ENCODE assay signal across 8 cellular contexts in genomic region chr4:73740353-73740778, GRCh38. TPM values are rescaled to one million over a fixed set of nuclear protein-coding genes. Genes with fewer than 3 reads are reported as not detected.
DNase-seq lines count a peak whose midpoint lies in the region; ATAC-seq, FAIRE-seq and TF ChIP-seq lines count a peak whose summit lies in the region.

Gene CXCL8, plus strand, starts transcription at chr4:73740569. Its CDS starts 90 bp downstream, at chr4:73740659.

- no peaks in the 10 kb centered on the region for H3K36me3 ChIP-seq in lower lobe of right lung
- H3K36me3 ChIP-seq in esophagus squamous epithelium, result no peaks in the 10 kb centered on the region

- H3K9me3 ChIP-seq in lower lobe of right lung (no peaks in the 10 kb centered on the region), esophagus squamous epithelium (no peaks in the 10 kb centered on the region)

- H3K27me3 ChIP-seq in lower lobe of right lung (ENCODE audit: low read depth) (no peaks in the 10 kb centered on the region), esophagus squamous epithelium (no peaks in the 10 kb centered on the region)

- H3K4me3 ChIP-seq in lower lobe of right lung, result no peak within 1 kb of the TSS
- H3K4me3 ChIP-seq in esophagus squamous epithelium, result peak within 1 kb of the TSS in 1 of 4 donors; percentile 22

- FAIRE-seq in H54 (lab: Jason Lieb, UNC), result peak; percentile 95

- H3K27ac ChIP-seq in lower lobe of right lung, result no peak within 1 kb of the TSS
- H3K27ac ChIP-seq in esophagus squamous epithelium, result no peak within 1 kb of the TSS

- TF ChIP-seq CTCF in lower lobe of right lung (IDR thresholded peaks at IDR 0.05), result no peak
- TF ChIP-seq CTCF in esophagus squamous epithelium (IDR thresholded peaks at IDR 0.05), result no peak

- DNase-seq in AG08396 (ENCODE audit: low spot score) (peak; percentile 13), H54 (ENCODE audit: insufficient read length, low spot score) (peak; percentile 8), NCI-H748 (lab: John Stamatoyannopoulos, UW; ENCODE audit: unreplicated experiment) (peak; percentile 35), brain pericyte (ENCODE audit: low read depth, low spot score) (peak; percentile 66), lower lobe of right lung (peak; percentile 57), esophagus squamous epithelium (lab: John Stamatoyannopoulos, UW) (no peak)

- intact Hi-C loops in lower lobe of right lung (cut with DNase I), result no loop called here
- intact Hi-C loops in esophagus squamous epithelium (cut with DNase I), result no loop called here

- peak; percentile 83 to 89 for ATAC-seq in lower lobe of right lung
- no peak for ATAC-seq in GM21528 (IDR thresholded peaks at IDR 0.05; ENCODE audit: low FRiP score, unreplicated experiment)
- no peak for ATAC-seq in HG02852 (IDR thresholded peaks at IDR 0.05; ENCODE audit: unreplicated experiment)

- no peak for TF ChIP-seq POLR2A in H54 (IDR thresholded peaks at IDR 0.05; ENCODE audit: low read depth, low read length)
- TF ChIP-seq POLR2A in esophagus squamous epithelium (IDR thresholded peaks at IDR 0.05), result no peak

- peaks cover 24% of the 10 kb centered on the region for H3K4me1 ChIP-seq in lower lobe of right lung
- H3K4me1 ChIP-seq in esophagus squamous epithelium, result peaks cover 0 to 12% (median 0%) of the 10 kb centered on the region in 3 donors

- WGBS in esophagus squamous epithelium, 2 donors, result 4 to 12% methylated on average over 7 of the region's 7 CpGs

RNA-seq across cellular contexts. Expression of gene CXCL8, which starts in this region (rescaled TPM):
- total RNA-seq in lower lobe of right lung (6.2 TPM), esophagus squamous epithelium (10 to 100 TPM in 1 of 4 donors, 1 to 10 TPM in 1, under 1 TPM in 1, not detected in 1; 0.76 to 90.2 (median 2.4) TPM)

Comparison
In these comparisons a context has a peak if more than half of its experiments do, and no peak if none do; other contexts are left out.
1. ATAC-seq: peak in lower lobe of right lung (2 of 2); none in GM21528 (single experiment) and HG02852 (single experiment).